ENCODE assay signal across 8 cellular contexts in genomic region chr14:104768437-104769323, GRCh38. TPM values are rescaled to one million over a fixed set of nuclear protein-coding genes. Genes with fewer than 3 reads are reported as not detected.
DNase-seq lines count a peak whose midpoint lies in the region; ATAC-seq, FAIRE-seq and TF ChIP-seq lines count a peak whose summit lies in the region.

No MANE protein-coding gene starts in this region.

- DNase-seq in BJ (ENCODE audit: low read depth) = peak; percentile 6
- DNase-seq in RCC 7860 (ENCODE audit: low spot score) = peak; percentile 49
- DNase-seq in activated T-cell treated with anti-CD3 and anti-CD28 coated beads, Interleukin-2, amount 50 U/mL, for 72 hours = peak; percentile 90 to 95
- DNase-seq in fibroblast of pulmonary artery (ENCODE audit: low read depth) = peak; percentile 83
- peak; percentile 94 for DNase-seq in stimulated activated naive CD8-positive, alpha-beta T cell treated with anti-CD3 and anti-CD28 coated beads, Interleukin-15, Interleukin-2, amounts not matched to agents 100 U/mL and 50 U/mL, for 24 hours

- TF ChIP-seq EP300 in Ishikawa (IDR thresholded peaks at IDR 0.05; ENCODE audit: borderline replicate concordance) = no peak

- H3K36me3 ChIP-seq in BJ (ENCODE audit: control insufficient read depth, insufficient read depth, low read length) = peaks cover 25% of the 10 kb centered on the region

- no peak overlapping the region for H3K27ac Mint-ChIP-seq in activated T-cell treated with anti-CD3 and anti-CD28 coated beads, Interleukin-2, amount 50 U/mL, for 72 hours
- peak overlapping the region in 1 of 3 experiments; percentile 60 for H3K27ac Mint-ChIP-seq in nephron

- no peak overlapping the region for H3K4me3 Mint-ChIP-seq in activated T-cell treated with anti-CD3 and anti-CD28 coated beads, Interleukin-2, amount 50 U/mL, for 72 hours
- H3K4me3 Mint-ChIP-seq in nephron = no peak overlapping the region

- no peaks in the 10 kb centered on the region for H3K27me3 ChIP-seq in BJ (ENCODE audit: control insufficient read depth, insufficient read depth, low read length)

- CTCF ChIA-PET in BJ (lab: Yijun Ruan, JAX) = interaction anchor here (0.6 to 6.3 kb wide), 34 partner anchors 8 to 277 kb away, joined by 3 to 76 read pairs (median 4); partner anchors contain the start of gene SIVA1

- peaks cover 4 to 11% of the 10 kb centered on the region in 2 donors for H3K36me3 Mint-ChIP-seq in activated T-cell treated with anti-CD3 and anti-CD28 coated beads, Interleukin-2, amount 50 U/mL, for 72 hours (ENCODE audit: insufficient read depth in 2 of 2)
- peaks cover 56% of the 10 kb centered on the region for H3K36me3 Mint-ChIP-seq in nephron (ENCODE audit: low read depth)

- H3K9me3 Mint-ChIP-seq in activated T-cell treated with anti-CD3 and anti-CD28 coated beads, Interleukin-2, amount 50 U/mL, for 72 hours = peaks cover 1 to 2% of the 10 kb centered on the region in 2 donors
- peaks cover 6% of the 10 kb centered on the region for H3K9me3 Mint-ChIP-seq in nephron

- FAIRE-seq in RCC 7860 (lab: Jason Lieb, UNC) = no peak

- peaks cover 8% of the 10 kb centered on the region for H3K4me1 Mint-ChIP-seq in activated T-cell treated with anti-CD3 and anti-CD28 coated beads, Interleukin-2, amount 50 U/mL, for 72 hours (ENCODE audit: low read depth)
- peaks cover 8% of the 10 kb centered on the region for H3K4me1 Mint-ChIP-seq in nephron

- TF ChIP-seq RAD21 in Ishikawa (IDR thresholded peaks at IDR 0.05; ENCODE audit: low read depth) = peak; percentile 86

- peak; percentile 76 for ATAC-seq in GM19351 (IDR thresholded peaks at IDR 0.05; ENCODE audit: unreplicated experiment)
- peak; percentile 91 to 95 for ATAC-seq in activated T-cell treated with anti-CD3 and anti-CD28 coated beads, Interleukin-2, amount 50 U/mL, for 72 hours (replicated peaks in 1 of 2)
- ATAC-seq in stimulated activated naive CD8-positive, alpha-beta T cell treated with anti-CD3 and anti-CD28 coated beads, Interleukin-15, Interleukin-2, amounts not matched to agents 100 U/mL and 50 U/mL, for 24 hours = peak; percentile 91

- peak; percentile 92 for TF ChIP-seq CTCF in BJ (IDR thresholded peaks at IDR 0.05; ENCODE audit: insufficient read depth, low read depth, low read length)
- peak; percentile 76 for TF ChIP-seq CTCF in fibroblast of pulmonary artery (IDR thresholded peaks at IDR 0.05; ENCODE audit: low read length, missing control alignments)
- TF ChIP-seq CTCF in nephron (IDR thresholded peaks at IDR 0.05; ENCODE audit: unreplicated experiment in 3 of 3) = peak; percentile 87 to 94 (median 90)

- no peak overlapping the region for H3K4me3 ChIP-seq in BJ (ENCODE audit: low read depth, low read length)
- H3K4me3 ChIP-seq in fibroblast of pulmonary artery (replicated peaks; ENCODE audit: low read depth, low read length) = no peak overlapping the region

- POLR2A ChIA-PET in BJ (lab: Charles Lee) = no interaction called here

- no peaks in the 10 kb centered on the region for H3K27me3 Mint-ChIP-seq in activated T-cell treated with anti-CD3 and anti-CD28 coated beads, Interleukin-2, amount 50 U/mL, for 72 hours (ENCODE audit: low read depth)
- no peaks in the 10 kb centered on the region for H3K27me3 Mint-ChIP-seq in nephron (ENCODE audit: low read depth)

TF ChIP-seq in Ishikawa, 13 proteins besides CTCF, POLR2A, EP300 and RAD21:
- TF ChIP-seq NFIC (IDR thresholded peaks at IDR 0.05) = no peak
- TF ChIP-seq TCF12 (IDR thresholded peaks at IDR 0.05; ENCODE audit: low read depth) = no peak
- TF ChIP-seq USF1 (IDR thresholded peaks at IDR 0.05) = peak; percentile 49; the same call in 1 of the 2 replicates

RNA-seq across cellular contexts. Expression of gene SIVA1, which starts 15.7 kb away (rescaled TPM):
- polyA plus RNA-seq in BJ (2011; rRNA removed) = 83.5 and 116 TPM in 2 replicates
- 8.5 and 9.5 TPM in 2 replicates for polyA minus RNA-seq in BJ (2011; rRNA and poly(A)+ RNA removed)
- 10 to 100 TPM; 72.9 TPM for total RNA-seq in activated T-cell treated with anti-CD3 and anti-CD28 coated beads, Interleukin-2, amount 50 U/mL, for 72 hours

RNA-seq across cellular contexts. Expression of gene AKT1, which starts 26.9 kb away (rescaled TPM):
- 152 and 226 TPM in 2 replicates for polyA plus RNA-seq in BJ (2011; rRNA removed)
- polyA minus RNA-seq in BJ (2011; rRNA and poly(A)+ RNA removed) = 161 and 254 TPM in 2 replicates
- total RNA-seq in activated T-cell treated with anti-CD3 and anti-CD28 coated beads, Interleukin-2, amount 50 U/mL, for 72 hours = 100 to 1,000 TPM in 1 of 2 donors, 10 to 100 TPM in 1; 98.0 to 113 TPM

RNA-seq across cellular contexts. Expression of gene ZBTB42, which starts 32.2 kb away (rescaled TPM):
- 1.9 and 2.7 TPM in 2 replicates for polyA plus RNA-seq in BJ (2011; rRNA removed)
- polyA minus RNA-seq in BJ (2011; rRNA and poly(A)+ RNA removed) = 2.0 and 3.7 TPM in 2 replicates
- 1 to 10 TPM; 2.5 to 3.0 TPM for total RNA-seq in activated T-cell treated with anti-CD3 and anti-CD28 coated beads, Interleukin-2, amount 50 U/mL, for 72 hours

RNA-seq across cellular contexts. Expression of gene ADSS1, which starts 44.7 kb away (rescaled TPM):
- 2.9 and 4.5 TPM in 2 replicates for polyA plus RNA-seq in BJ (2011; rRNA removed)
- polyA minus RNA-seq in BJ (2011; rRNA and poly(A)+ RNA removed) = 1.0 and 4.5 TPM in 2 replicates
- total RNA-seq in activated T-cell treated with anti-CD3 and anti-CD28 coated beads, Interleukin-2, amount 50 U/mL, for 72 hours = 1 to 10 TPM; 4.6 to 6.1 TPM

Comparison
In these comparisons a context has a peak if more than half of its experiments do, and no peak if none do; other contexts are left out.
1. DNase-seq: peak in every context shown above with its lines; median percentile 94 in stimulated activated naive CD8-positive, alpha-beta T cell treated with anti-CD3 and anti-CD28 coated beads, Interleukin-15, Interleukin-2, amounts not matched to agents 100 U/mL and 50 U/mL, for 24 hours; 92 in activated T-cell treated with anti-CD3 and anti-CD28 coated beads, Interleukin-2, amount 50 U/mL, for 72 hours; 83 in fibroblast of pulmonary artery; 49 in RCC 7860; 6 in BJ.